17 cellular contexts compared by ENCODE assay signal in the genomic region with DNA sequence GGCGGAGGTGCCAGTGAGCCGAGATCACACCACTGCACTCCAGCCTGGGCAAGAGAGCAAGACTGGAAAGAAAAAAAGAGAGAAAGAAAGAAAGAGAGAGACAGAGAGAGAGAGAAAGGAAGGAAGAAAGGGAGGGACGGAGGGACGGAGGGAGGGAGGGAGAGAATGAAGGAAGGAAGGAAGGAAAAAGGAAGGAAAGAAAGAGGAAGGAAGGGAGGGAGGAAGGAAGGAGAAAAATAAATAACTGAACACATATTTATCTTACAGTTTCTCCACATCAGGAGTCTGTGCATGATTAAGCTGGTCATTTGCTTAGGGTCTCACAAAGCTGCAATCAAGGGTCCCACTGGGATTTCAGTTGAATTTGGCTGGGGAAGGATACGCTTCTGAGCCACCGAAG. TPM values are rescaled to one million over a fixed set of nuclear protein-coding genes. Genes with fewer than 3 reads are reported as not detected.
A peak's percentile ranks its signal among the peaks of the same experiment; 100 is the strongest.
DNase-seq lines count a peak whose midpoint lies in the region; ATAC-seq, FAIRE-seq and TF ChIP-seq lines count a peak whose summit lies in the region.
"Had no signal": no experiment of that assay in that cellular context is flagged by ENCODE, and none has a peak within 500 bp of the region (broad histone marks: within the 10 kb centered on the region; RNA-seq: fewer than 3 reads in every experiment).

No MANE protein-coding gene starts in this region.

- H3K4me1 Mint-ChIP-seq in nephron (peaks cover 36% of the 10 kb centered on the region), type B pancreatic cell (ENCODE audit: unreplicated experiment) (peaks cover 19% of the 10 kb centered on the region)

- TF ChIP-seq RAD21 in K562 (CRISPR knock-in tag; conservative IDR thresholded peaks at IDR 0.05 in 1 of 2, IDR thresholded peaks at IDR 0.05 in 1 of 2) = no peak

- intact Hi-C loops in K562 (cut with micrococcal nuclease) = no loop called here

- no peak for TF ChIP-seq POLR2A in K562 (conservative IDR thresholded peaks at IDR 0.05)

- H3K4me3 Mint-ChIP-seq in nephron = no peak overlapping the region
- no peak overlapping the region for H3K4me3 Mint-ChIP-seq in type B pancreatic cell
- H3K4me3 Mint-ChIP-seq: CD8-positive, alpha-beta memory T cell had no signal

- H3K27ac ChIP-seq in BLaER1 treated with 17β-estradiol and CSF1 and Interleukin-3, amounts not matched to agents 10 nM and 100 nM = peak overlapping the region in 8 of 11 experiments; percentile 17 to 74 (median 55); a peak in 14 of 22 replicates
- no peak overlapping the region for H3K27ac ChIP-seq in Karpas-422 (ENCODE audit: low read length)
- H3K27ac ChIP-seq in K562 (ENCODE audit: extremely low read depth, low read depth, low read length) = no peak overlapping the region
- H3K27ac ChIP-seq: GM23248 had no signal

- H3K27ac Mint-ChIP-seq in nephron (peak overlapping the region in 2 of 3 experiments; percentile 76 to 78), type B pancreatic cell (no peak overlapping the region)

- no peaks in the 10 kb centered on the region for H3K9me1 ChIP-seq in K562 (ENCODE audit: control insufficient read depth, insufficient read depth, low read length)

- H3K4me1 ChIP-seq in BLaER1 treated with 17β-estradiol and CSF1 and Interleukin-3, amounts not matched to agents 10 nM and 100 nM = peaks cover 41 to 99% (median 89%) of the 10 kb centered on the region in 10 experiments
- H3K4me1 ChIP-seq in Karpas-422 (ENCODE audit: low read length) = peaks cover 40% of the 10 kb centered on the region
- peaks cover 21 to 33% of the 10 kb centered on the region in 2 experiments for H3K4me1 ChIP-seq in K562 (replicated peaks in 1 of 2; ENCODE audit: control insufficient read depth in 2 of 2, insufficient read depth in 2 of 2, low read length in 2 of 2)
- H3K4me1 ChIP-seq: BE2C had no signal

- no peak overlapping the region for H2AFZ ChIP-seq in Karpas-422 (ENCODE audit: low read length)
- peak overlapping the region; percentile 76 for H2AFZ ChIP-seq in K562 (ENCODE audit: low read depth, low read length)
- H2AFZ ChIP-seq: GM23248 had no signal

- H3K9me3 ChIP-seq in BLaER1 treated with 17β-estradiol and CSF1 and Interleukin-3, amounts not matched to agents 10 nM and 100 nM (replicated peaks in 1 of 11) = no peaks in the 10 kb centered on the region; a peak in 1 of 22 replicates
- H3K9me3 ChIP-seq in Karpas-422 (ENCODE audit: low read length) = no peaks in the 10 kb centered on the region
- H3K9me3 ChIP-seq in K562 (replicated peaks; ENCODE audit: control insufficient read depth, insufficient read depth, low read depth, low read length) = no peaks in the 10 kb centered on the region
- H3K9me3 ChIP-seq: BE2C had no signal

- no peaks in the 10 kb centered on the region for H3K9me3 Mint-ChIP-seq in nephron
- peaks cover 6% of the 10 kb centered on the region for H3K9me3 Mint-ChIP-seq in type B pancreatic cell

- DNase-seq in Karpas-422 (peak; percentile 77), K562 (ENCODE audit: extremely low read depth in 1 of 4, low spot score in 3 of 4) (no peak), hepatic stellate cell (ENCODE audit: low spot score) (no peak), KG1 (lab: John Stamatoyannopoulos, UW) (no peak), type B pancreatic cell (ENCODE audit: extremely low spot score, unreplicated experiment) (no peak)
- DNase-seq: BE2C; CD8-positive, alpha-beta memory T cell; DMS79; EL; GM23248; H7 had no signal

- BruUV-seq in K562 (replicated peaks; lab: Mats Ljungman, UMichigan) = no TSS peak

- no peaks in the 10 kb centered on the region for H3K36me3 Mint-ChIP-seq in nephron (ENCODE audit: low read depth)
- no peaks in the 10 kb centered on the region for H3K36me3 Mint-ChIP-seq in type B pancreatic cell
- H3K36me3 Mint-ChIP-seq: CD8-positive, alpha-beta memory T cell had no signal

- TF ChIP-seq EP300 in K562 (IDR thresholded peaks at IDR 0.05; ENCODE audit: low read length) = no peak

- POLR2A ChIA-PET in K562 (lab: Yijun Ruan, JAX) = interaction anchor here (0.6 to 1.5 kb wide), 4 partner anchors 10 to 640 kb away, joined by 3 to 8 read pairs (median 3); no protein-coding TSS in a partner anchor

- peaks cover 17 to 32% (median 20%) of the 10 kb centered on the region in 11 experiments for H3K27me3 ChIP-seq in BLaER1 treated with 17β-estradiol and CSF1 and Interleukin-3, amounts not matched to agents 10 nM and 100 nM
- H3K27me3 ChIP-seq in Karpas-422 (ENCODE audit: low read length) (peaks cover 9% of the 10 kb centered on the region; the same call in 1 of the 2 replicates), K562 (ENCODE audit: control insufficient read depth in 2 of 2, insufficient read depth in 2 of 2, low read length in 2 of 2) (no peaks in the 10 kb centered on the region)
- H3K27me3 ChIP-seq: BE2C had no signal

- in situ Hi-C loops in K562 (cut with MboI) = no loop called here

- WGBS in K562 (ENCODE audit: insufficient coverage, low coverage, missing lambda C conversion rate) = 57% methylated on average over 6 of the region's 6 CpGs

- TF ChIP-seq CTCF in K562 (IDR thresholded peaks at IDR 0.05 in 2 of 3, conservative IDR thresholded peaks at IDR 0.05 in 1 of 3; ENCODE audit: insufficient read depth in 2 of 3, low read depth in 1 of 3, low read length in 3 of 3) = no peak
- TF ChIP-seq CTCF in nephron (IDR thresholded peaks at IDR 0.05; ENCODE audit: unreplicated experiment in 3 of 3) = no peak
- no peak for TF ChIP-seq CTCF in type B pancreatic cell (conservative IDR thresholded peaks at IDR 0.05)

- H3K79me2 ChIP-seq in Karpas-422 (ENCODE audit: low read length) (no peaks in the 10 kb centered on the region), K562 (ENCODE audit: control insufficient read depth, insufficient read depth, low read length) (peaks cover under 1% of the 10 kb centered on the region; the same call in 1 of the 3 replicates)

- FAIRE-seq in K562 (lab: Jason Lieb, UNC) = no peak
- FAIRE-seq: A204.1, G401.6, GM12891 had no signal

- ATAC-seq in K562 = no peak
- no peak for ATAC-seq in HG03571 (IDR thresholded peaks at IDR 0.05; ENCODE audit: unreplicated experiment)

- peak overlapping the region in 6 of 11 experiments; percentile 16 to 65 (median 48); a peak in 8 of 22 replicates for H3K9ac ChIP-seq in BLaER1 treated with 17β-estradiol and CSF1 and Interleukin-3, amounts not matched to agents 10 nM and 100 nM
- H3K9ac ChIP-seq in Karpas-422 (ENCODE audit: low read length) (peak overlapping the region; percentile 36; the same call in 1 of the 2 replicates), K562 (ENCODE audit: insufficient read depth in 1 of 2, low read depth in 2 of 2, low read length in 2 of 2) (no peak overlapping the region; a peak in 1 of 4 replicates)
- H3K9ac ChIP-seq: GM23248 had no signal

- peak overlapping the region; percentile 58 to 86 (median 69) for H3K4me2 ChIP-seq in BLaER1 treated with 17β-estradiol and CSF1 and Interleukin-3, amounts not matched to agents 10 nM and 100 nM
- H3K4me2 ChIP-seq in Karpas-422 (ENCODE audit: low read depth, low read length, poor library complexity, severe bottlenecking) (peak overlapping the region; percentile 49), K562 (ENCODE audit: insufficient read depth, low read length) (no peak overlapping the region)

- H3K27me3 Mint-ChIP-seq in nephron (ENCODE audit: low read depth) = peaks cover 26% of the 10 kb centered on the region
- H3K27me3 Mint-ChIP-seq in type B pancreatic cell = peaks cover 39% of the 10 kb centered on the region

- no peaks in the 10 kb centered on the region for H4K20me1 ChIP-seq in BLaER1 treated with 17β-estradiol and CSF1 and Interleukin-3, amounts not matched to agents 10 nM and 100 nM
- H4K20me1 ChIP-seq in Karpas-422 (ENCODE audit: insufficient read depth, low read depth, low read length) (peaks cover 6% of the 10 kb centered on the region; the same call in 1 of the 2 replicates), K562 (replicated peaks; ENCODE audit: control insufficient read depth, insufficient read depth, low read length) (no peaks in the 10 kb centered on the region)

- CTCF ChIA-PET in K562 (lab: Yijun Ruan, JAX; ENCODE audit: low intra/inter-chr PET ratio) = no interaction called here

- no peaks in the 10 kb centered on the region for H3K9me2 ChIP-seq in Karpas-422 (replicated peaks; ENCODE audit: insufficient read depth, low read length)

- H3K4me3 ChIP-seq in BLaER1 treated with 17β-estradiol and CSF1 and Interleukin-3, amounts not matched to agents 10 nM and 100 nM = no peak overlapping the region
- peak overlapping the region; percentile 8 for H3K4me3 ChIP-seq in Karpas-422 (ENCODE audit: low read length)
- no peak overlapping the region for H3K4me3 ChIP-seq in K562
- H3K4me3 ChIP-seq: GM23248 had no signal

- no peaks in the 10 kb centered on the region for H3K36me3 ChIP-seq in BLaER1 treated with 17β-estradiol and CSF1 and Interleukin-3, amounts not matched to agents 10 nM and 100 nM
- H3K36me3 ChIP-seq in Karpas-422 (ENCODE audit: insufficient read depth, low read length) (no peaks in the 10 kb centered on the region), K562 (ENCODE audit: control insufficient read depth, insufficient read depth, low read length) (no peaks in the 10 kb centered on the region)
- H3K36me3 ChIP-seq: BE2C had no signal

RNA-seq across cellular contexts. Expression of a gene that starts 37.5 kb away (rescaled TPM):
- total RNA-seq in Karpas-422 (2014; rRNA removed; shearing (Covaris generic); ENCODE audit: low replicate concordance) = 0.04 TPM in 2 replicates
- total RNA-seq in K562 (2011; cell fraction: chromatin; rRNA removed; ENCODE audit: low replicate concordance) = 19.3 and 49.4 TPM in 2 replicates
- total RNA-seq in K562 (2011; cell fraction: nucleolus; rRNA removed) = 48.4 and 58.8 TPM in 2 replicates
- total RNA-seq in K562 (2011; cell fraction: nucleoplasm; rRNA removed) = 30.0 and 36.6 TPM in 2 replicates
- 29.4 and 29.5 TPM in 2 replicates for total RNA-seq in K562 (2014; rRNA removed)
- 3.3 and 3.7 TPM in 2 replicates for total RNA-seq in K562 (2014; rRNA removed; fragmentation: Illumina TruSeq; extraction: Trizol)
- 5.0 and 5.3 TPM in 2 replicates for total RNA-seq in K562 (2015; rRNA removed; fragmentation: Illumina TruSeq; extraction: Trizol)
- total RNA-seq in K562 (2021) = 32.9 and 34.8 TPM in 2 replicates
- 15.4 and 20.4 TPM in 2 replicates for polyA plus RNA-seq in K562 (2011; rRNA removed)
- polyA plus RNA-seq in K562 (2011; cell fraction: cytosol; rRNA removed) = 26.0 and 97.0 TPM in 2 replicates
- 106 and 194 TPM in 2 replicates for polyA plus RNA-seq in K562 (2011; cell fraction: nucleus; rRNA removed)
- 12.9 and 30.7 TPM in 2 replicates for polyA plus RNA-seq in K562 (2012)
- 4.0 and 4.3 TPM in 2 replicates for polyA plus RNA-seq in K562 (2014; fragmentation: Illumina TruSeq; extraction: Trizol)
- polyA plus RNA-seq in K562 (2014; fragmentation: Nextera tagmentation; extraction: Ambion mirVana) = under 1 TPM; 0.04 to 0.06 TPM
- 27.5 and 29.9 TPM in 2 replicates for polyA plus RNA-seq in K562 (2014; rRNA removed)
- polyA minus RNA-seq in K562 (2011; rRNA and poly(A)+ RNA removed) = 3.5 and 3.7 TPM in 2 replicates
- polyA minus RNA-seq in K562 (2011; cell fraction: cytosol; rRNA and poly(A)+ RNA removed) = 7.4 and 12.8 TPM in 2 replicates
- 18.6 and 23.2 TPM in 2 replicates for polyA minus RNA-seq in K562 (2011; cell fraction: nucleus; rRNA and poly(A)+ RNA removed)
- total RNA-seq in type B pancreatic cell (ENCODE audit: low replicate concordance) = 31.4 and 46.6 TPM in 2 replicates

RNA-seq across cellular contexts. Expression of a gene that starts 45.4 kb away (rescaled TPM):
- 23.3 and 46.9 TPM in 2 replicates for total RNA-seq in Karpas-422 (2014; rRNA removed; shearing (Covaris generic); ENCODE audit: low replicate concordance)
- total RNA-seq in K562 (2011; cell fraction: chromatin; rRNA removed; ENCODE audit: low replicate concordance) = 52.9 and 97.1 TPM in 2 replicates
- total RNA-seq in K562 (2011; cell fraction: nucleolus; rRNA removed) = 37.2 and 37.4 TPM in 2 replicates
- total RNA-seq in K562 (2011; cell fraction: nucleoplasm; rRNA removed) = 55.9 and 83.7 TPM in 2 replicates
- 12.8 and 14.5 TPM in 2 replicates for total RNA-seq in K562 (2014; rRNA removed)
- 28.4 and 34.6 TPM in 2 replicates for total RNA-seq in K562 (2014; rRNA removed; fragmentation: Illumina TruSeq; extraction: Trizol)
- total RNA-seq in K562 (2015; rRNA removed; fragmentation: Illumina TruSeq; extraction: Trizol) = 20.9 and 21.6 TPM in 2 replicates
- total RNA-seq in K562 (2021) = 39.9 and 47.9 TPM in 2 replicates
- 28.7 and 29.3 TPM in 2 replicates for polyA plus RNA-seq in K562 (2011; rRNA removed)
- polyA plus RNA-seq in K562 (2011; cell fraction: cytosol; rRNA removed) = 14.3 and 23.5 TPM in 2 replicates
- polyA plus RNA-seq in K562 (2011; cell fraction: nucleus; rRNA removed) = 28.5 and 38.9 TPM in 2 replicates
- 21.9 and 22.8 TPM in 2 replicates for polyA plus RNA-seq in K562 (2012)
- 35.3 and 35.6 TPM in 2 replicates for polyA plus RNA-seq in K562 (2014; fragmentation: Illumina TruSeq; extraction: Trizol)
- polyA plus RNA-seq in K562 (2014; fragmentation: Nextera tagmentation; extraction: Ambion mirVana) = 10 to 100 TPM in 1 of 2 experiments, 1 to 10 TPM in 1; 8.5 to 10.9 TPM
- polyA plus RNA-seq in K562 (2014; rRNA removed) = 16.9 and 19.1 TPM in 2 replicates
- 34.1 and 35.8 TPM in 2 replicates for polyA minus RNA-seq in K562 (2011; rRNA and poly(A)+ RNA removed)
- 22.5 and 26.1 TPM in 2 replicates for polyA minus RNA-seq in K562 (2011; cell fraction: cytosol; rRNA and poly(A)+ RNA removed)
- 12.4 and 24.8 TPM in 2 replicates for polyA minus RNA-seq in K562 (2011; cell fraction: nucleus; rRNA and poly(A)+ RNA removed)
- total RNA-seq in type B pancreatic cell (ENCODE audit: low replicate concordance) = 35.3 and 37.5 TPM in 2 replicates

Comparison
In these comparisons a context has a peak if more than half of its experiments do, and no peak if none do; other contexts are left out.
1. H3K27ac ChIP-seq: peak in BLaER1 treated with 17β-estradiol and CSF1 and Interleukin-3, amounts not matched to agents 10 nM and 100 nM (8 of 11); none in Karpas-422 (single experiment) and K562 (single experiment).
2. H3K9ac ChIP-seq: peak in BLaER1 treated with 17β-estradiol and CSF1 and Interleukin-3, amounts not matched to agents 10 nM and 100 nM (6 of 11) and Karpas-422 (single experiment); none in K562 (0 of 2).